Comparison of ENCODE assay signal across 1 cellular context in genomic region chr7:70775570-70776156, GRCh38.
TF ChIP-seq lines count a peak whose summit lies in the region.

No MANE protein-coding gene starts in this region.

TF ChIP-seq in HepG2, 621 proteins besides CTCF, POLR2A, EP300 and RAD21 (continued from another document):
- TF ChIP-seq ZBTB40 (IDR thresholded peaks at IDR 0.05) = no peak
- no peak for TF ChIP-seq ZBTB40 (CRISPR knock-in tag; IDR thresholded peaks at IDR 0.05)
- TF ChIP-seq DPF2 (CRISPR knock-in tag; IDR thresholded peaks at IDR 0.05; ENCODE audit: borderline replicate concordance, low read depth) = no peak
- no peak for TF ChIP-seq FOXO4 (CRISPR knock-in tag; conservative IDR thresholded peaks at IDR 0.05)
- no peak for TF ChIP-seq SIN3B (IDR thresholded peaks at IDR 0.05; ENCODE audit: low read length)
- no peak for TF ChIP-seq MLX (CRISPR knock-in tag; IDR thresholded peaks at IDR 0.05)
- TF ChIP-seq ZNF501 (CRISPR knock-in tag; IDR thresholded peaks at IDR 0.05) = no peak
- TF ChIP-seq KIAA2018 (CRISPR knock-in tag; IDR thresholded peaks at IDR 0.05; ENCODE audit: borderline replicate concordance) = no peak
- no peak for TF ChIP-seq FOXO1 (CRISPR knock-in tag; IDR thresholded peaks at IDR 0.05)
- TF ChIP-seq BCLAF1 (IDR thresholded peaks at IDR 0.05) = no peak
- no peak for TF ChIP-seq ZBTB33 (CRISPR knock-in tag; IDR thresholded peaks at IDR 0.05)
- TF ChIP-seq ZBTB46 (CRISPR knock-in tag; IDR thresholded peaks at IDR 0.05; ENCODE audit: borderline replicate concordance) = no peak
